ENCODE assay signal across 8 cellular contexts in the genomic region with DNA sequence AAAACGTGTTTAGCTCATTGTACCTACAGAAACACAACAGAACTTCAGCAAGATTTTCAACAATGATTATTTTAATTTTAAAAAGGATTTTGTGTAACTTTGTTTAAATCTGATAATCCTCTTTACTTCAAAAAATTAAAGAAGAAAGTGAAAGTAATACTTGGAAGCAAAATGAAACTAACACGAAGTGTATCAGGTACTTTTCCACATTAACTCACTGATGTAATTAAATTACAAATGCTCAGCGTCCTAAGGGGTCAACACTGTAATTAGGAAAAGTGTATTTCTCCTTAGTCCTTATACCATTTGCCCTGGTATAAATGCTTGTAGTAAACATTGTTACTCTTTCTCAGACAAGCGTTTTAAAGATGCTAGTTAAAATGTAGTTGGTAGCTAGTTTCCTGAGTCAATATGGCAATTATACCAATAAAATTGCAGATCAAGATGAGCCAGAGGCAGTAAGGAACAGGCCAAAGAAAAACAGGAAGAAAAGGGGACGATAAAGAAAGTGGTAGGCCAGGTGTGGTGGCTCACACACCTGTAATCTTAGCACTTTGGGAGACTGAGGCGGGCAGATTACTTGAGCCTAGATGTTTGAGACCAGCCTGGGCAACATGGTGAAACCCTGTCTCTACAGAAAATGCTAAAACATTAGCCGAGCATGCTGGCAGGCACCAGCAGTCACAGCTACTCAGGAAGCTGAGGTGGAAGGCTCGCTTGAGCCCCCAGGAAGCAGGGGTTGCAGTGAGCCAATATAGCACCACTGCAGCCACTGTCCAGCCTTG.
DNase-seq lines count a peak whose midpoint lies in the region; FAIRE-seq and TF ChIP-seq lines count a peak whose summit lies in the region.

No MANE protein-coding gene starts in this region.

- H3K27me3 ChIP-seq in osteoblast (ENCODE audit: insufficient read depth, low read length) = no peaks in the 10 kb centered on the region

- peak overlapping the region; percentile 41 for H3K4me3 ChIP-seq in AG10803 (ENCODE audit: low read length)
- peak overlapping the region; percentile 68 for H3K4me3 ChIP-seq in osteoblast (ENCODE audit: insufficient read depth, low read length)

- H4K20me1 ChIP-seq in osteoblast (ENCODE audit: insufficient read depth, low read length) = no peaks in the 10 kb centered on the region

- peak overlapping the region; percentile 77 for H2AFZ ChIP-seq in osteoblast (ENCODE audit: low read length)

- H3K4me1 ChIP-seq in osteoblast (ENCODE audit: insufficient read depth, low read length) = peaks cover 15% of the 10 kb centered on the region

- no peaks in the 10 kb centered on the region for H3K79me2 ChIP-seq in osteoblast (ENCODE audit: insufficient read depth, low read length)

- no peak for DNase-seq in AG10803 (ENCODE audit: low read depth)
- DNase-seq in GM19239 (ENCODE audit: insufficient read length, low spot score) = no peak
- DNase-seq in HT1080 (ENCODE audit: low read depth) = peak; percentile 25
- DNase-seq in central memory CD4-positive, alpha-beta T cell = peak; percentile 24
- peak; percentile 39 for DNase-seq in osteoblast (ENCODE audit: insufficient read length, low spot score, missing footprints)
- no peak for DNase-seq in COR-L47 (lab: John Stamatoyannopoulos, UW)
- no peak for DNase-seq in superior temporal gyrus (ENCODE audit: extremely low spot score)
- no peak for DNase-seq in NCI-H526 treated with DMSO at 0.1 percent for 48 hours (lab: John Stamatoyannopoulos, UW)

- FAIRE-seq in GM19239 (lab: Jason Lieb, UNC) = peak; percentile 37

- H3K36me3 ChIP-seq in osteoblast (ENCODE audit: insufficient read depth, low read length) = no peaks in the 10 kb centered on the region

- H3K4me2 ChIP-seq in osteoblast (ENCODE audit: insufficient read depth, low read length) = peak overlapping the region; percentile 93

- H3K27ac ChIP-seq in osteoblast (ENCODE audit: low read depth, low read length) = peak overlapping the region; percentile 75

- no peaks in the 10 kb centered on the region for H3K9me3 ChIP-seq in osteoblast (ENCODE audit: low read depth, low read length)

- TF ChIP-seq CTCF in AG10803 (conservative IDR thresholded peaks at IDR 0.05; ENCODE audit: low read length) (no peak), osteoblast (IDR thresholded peaks at IDR 0.05; ENCODE audit: extremely low read depth, low read depth, low read length) (no peak)

Comparison
In these comparisons a context has a peak if more than half of its experiments do, and no peak if none do; other contexts are left out.
1. DNase-seq: peak in HT1080 (single experiment), central memory CD4-positive, alpha-beta T cell (single experiment) and osteoblast (single experiment); none in AG10803 (single experiment), GM19239 (single experiment), COR-L47 (single experiment), superior temporal gyrus (single experiment) and NCI-H526 treated with DMSO at 0.1 percent for 48 hours (single experiment).